Comparison of ENCODE assay signal across 10 cellular contexts in genomic region chr3:11226042-11226370, GRCh38. TPM values are rescaled to one million over a fixed set of nuclear protein-coding genes. Genes with fewer than 3 reads are reported as not detected.
A peak's percentile ranks its signal among the peaks of the same experiment; 100 is the strongest.
DNase-seq lines count a peak whose midpoint lies in the region; ATAC-seq, FAIRE-seq and TF ChIP-seq lines count a peak whose summit lies in the region.
"Had no signal": no experiment of that assay in that cellular context is flagged by ENCODE, and none has a peak within 500 bp of the region (broad histone marks: within the 10 kb centered on the region; RNA-seq: fewer than 3 reads in every experiment).

No MANE protein-coding gene starts in this region.

- in situ Hi-C loops in astrocyte of the spinal cord (cut with HindIII; ENCODE audit: low sequenced_read_pairs) = no loop called here

- TF ChIP-seq CTCF in astrocyte of the spinal cord (IDR thresholded peaks at IDR 0.05; ENCODE audit: low read depth, low read length) = no peak
- no peak for TF ChIP-seq CTCF in thoracic aorta (IDR thresholded peaks at IDR 0.05)
- no peak for TF ChIP-seq CTCF in CD8-positive, alpha-beta T cell (IDR thresholded peaks at IDR 0.05)

- POLR2A ChIA-PET in CD8-positive, alpha-beta T cell (lab: Charles Lee) = no interaction called here

- H3K9me3 ChIP-seq in thoracic aorta = no peaks in the 10 kb centered on the region
- no peaks in the 10 kb centered on the region for H3K9me3 ChIP-seq in CD8-positive, alpha-beta T cell (ENCODE audit: low read length)
- H3K9me3 ChIP-seq: heart left ventricle had no signal

- intact Hi-C loops in activated CD4-positive, alpha-beta T cell treated with anti-CD3 and anti-CD28 coated beads, Interleukin-2, amount 10 ng/mL, durations not matched to agents 24 days and 14 days (cut with micrococcal nuclease) = no loop called here
- intact Hi-C loops in CD8-positive, alpha-beta T cell (cut with DNase I, micrococcal nuclease) = no loop called here

- H3K27ac ChIP-seq in thoracic aorta = peak overlapping the region; percentile 85 to 93
- H3K27ac ChIP-seq in CD8-positive, alpha-beta T cell (ENCODE audit: low read depth, low read length) = no peak overlapping the region

- peak overlapping the region; percentile 8 for H3K27ac Mint-ChIP-seq in activated CD4-positive, alpha-beta T cell treated with anti-CD3 and anti-CD28 coated beads, Interleukin-2, amount 10 ng/mL, durations not matched to agents 24 days and 14 days
- peak overlapping the region; percentile 22 for H3K27ac Mint-ChIP-seq in memory B cell
- no peak overlapping the region for H3K27ac Mint-ChIP-seq in CD8-positive, alpha-beta T cell
- H3K27ac Mint-ChIP-seq: WTC11 had no signal

- DNase-seq in activated CD4-positive, alpha-beta T cell treated with anti-CD3 and anti-CD28 coated beads, Interleukin-2, amount 10 ng/mL, durations not matched to agents 24 days and 14 days = no peak
- no peak for DNase-seq in activated CD4-positive, alpha-beta T cell treated with anti-CD3 and anti-CD28 coated beads for 4 hours
- DNase-seq in astrocyte of the spinal cord (ENCODE audit: low read depth, low spot score) (no peak), memory B cell (ENCODE audit: low spot score in 2 of 2) (no peak), thoracic aorta (ENCODE audit: low spot score) (no peak), HTR-8/SVneo (ENCODE audit: insufficient read length, low spot score) (no peak), 8988T (no peak)
- DNase-seq in CD8-positive, alpha-beta T cell = no peak
- DNase-seq: heart left ventricle had no signal

- no peak for FAIRE-seq in HTR-8/SVneo (lab: Jason Lieb, UNC)

- H3K4me3 ChIP-seq in astrocyte of the spinal cord (ENCODE audit: low read depth, low read length) = peak overlapping the region; percentile 35
- peak overlapping the region; percentile 59 for H3K4me3 ChIP-seq in thoracic aorta
- H3K4me3 ChIP-seq in CD8-positive, alpha-beta T cell (ENCODE audit: low read depth, low read length) = no peak overlapping the region

- H3K27me3 ChIP-seq in thoracic aorta (replicated peaks; ENCODE audit: insufficient read depth) = no peaks in the 10 kb centered on the region
- no peaks in the 10 kb centered on the region for H3K27me3 ChIP-seq in CD8-positive, alpha-beta T cell (ENCODE audit: insufficient read depth, low read length)
- H3K27me3 ChIP-seq: heart left ventricle had no signal

- H3K36me3 ChIP-seq in thoracic aorta = no peaks in the 10 kb centered on the region
- no peaks in the 10 kb centered on the region for H3K36me3 ChIP-seq in CD8-positive, alpha-beta T cell (ENCODE audit: insufficient read depth, low read length)
- H3K36me3 ChIP-seq: heart left ventricle had no signal

- no peaks in the 10 kb centered on the region for H3K36me3 Mint-ChIP-seq in activated CD4-positive, alpha-beta T cell treated with anti-CD3 and anti-CD28 coated beads, Interleukin-2, amount 10 ng/mL, durations not matched to agents 24 days and 14 days (ENCODE audit: low read depth)
- no peaks in the 10 kb centered on the region for H3K36me3 Mint-ChIP-seq in memory B cell
- no peaks in the 10 kb centered on the region for H3K36me3 Mint-ChIP-seq in CD8-positive, alpha-beta T cell
- H3K36me3 Mint-ChIP-seq: WTC11 had no signal

- H3K4me1 Mint-ChIP-seq in activated CD4-positive, alpha-beta T cell treated with anti-CD3 and anti-CD28 coated beads, Interleukin-2, amount 10 ng/mL, durations not matched to agents 24 days and 14 days = peaks cover 8% of the 10 kb centered on the region
- H3K4me1 Mint-ChIP-seq in memory B cell = peaks cover 27% of the 10 kb centered on the region
- peaks cover 15% of the 10 kb centered on the region for H3K4me1 Mint-ChIP-seq in CD8-positive, alpha-beta T cell (ENCODE audit: low read depth)
- H3K4me1 Mint-ChIP-seq: WTC11 had no signal

- H3K4me1 ChIP-seq in thoracic aorta (ENCODE audit: control insufficient read depth in 1 of 2, low read depth in 2 of 2) = peaks cover 20 to 29% of the 10 kb centered on the region in 2 donors
- peaks cover 12% of the 10 kb centered on the region for H3K4me1 ChIP-seq in CD8-positive, alpha-beta T cell (ENCODE audit: insufficient read depth, low read length)

- CTCF ChIA-PET in CD8-positive, alpha-beta T cell (lab: Charles Lee) = interaction anchor here (3.3 kb wide), 1 partner anchor 10 kb away, joined by 10 read pairs; no protein-coding TSS in a partner anchor

- ATAC-seq in memory B cell (ENCODE audit: low read depth) (no peak), thoracic aorta (ENCODE audit: insufficient number of reproducible peaks, low FRiP score, low read depth) (no peak)
- no peak for ATAC-seq in CD8-positive, alpha-beta T cell
- ATAC-seq: WTC11 had no signal

- H3K4me3 Mint-ChIP-seq in activated CD4-positive, alpha-beta T cell treated with anti-CD3 and anti-CD28 coated beads, Interleukin-2, amount 10 ng/mL, durations not matched to agents 24 days and 14 days = no peak overlapping the region
- H3K4me3 Mint-ChIP-seq in memory B cell = peak overlapping the region; percentile 25
- H3K4me3 Mint-ChIP-seq in CD8-positive, alpha-beta T cell = no peak overlapping the region
- H3K4me3 Mint-ChIP-seq: WTC11 had no signal

- no peaks in the 10 kb centered on the region for H3K9me3 Mint-ChIP-seq in activated CD4-positive, alpha-beta T cell treated with anti-CD3 and anti-CD28 coated beads, Interleukin-2, amount 10 ng/mL, durations not matched to agents 24 days and 14 days
- no peaks in the 10 kb centered on the region for H3K9me3 Mint-ChIP-seq in memory B cell
- no peaks in the 10 kb centered on the region for H3K9me3 Mint-ChIP-seq in CD8-positive, alpha-beta T cell

- peaks cover 9% of the 10 kb centered on the region for H3K27me3 Mint-ChIP-seq in activated CD4-positive, alpha-beta T cell treated with anti-CD3 and anti-CD28 coated beads, Interleukin-2, amount 10 ng/mL, durations not matched to agents 24 days and 14 days
- peaks cover 3% of the 10 kb centered on the region for H3K27me3 Mint-ChIP-seq in memory B cell
- no peaks in the 10 kb centered on the region for H3K27me3 Mint-ChIP-seq in CD8-positive, alpha-beta T cell (ENCODE audit: low read depth)

RNA-seq across cellular contexts. Expression of gene ATG7, which starts 46.2 kb away (rescaled TPM):
- total RNA-seq in activated CD4-positive, alpha-beta T cell treated with anti-CD3 and anti-CD28 coated beads, Interleukin-2, amount 10 ng/mL, durations not matched to agents 24 days and 14 days = 37.7 and 41.4 TPM in 2 replicates
- total RNA-seq in thoracic aorta = 10 to 100 TPM; 56.6 to 88.3 TPM
- total RNA-seq in CD8-positive, alpha-beta T cell = 10 to 100 TPM; 21.3 to 23.8 TPM
